ENCODE assay signal across 8 cellular contexts in the genomic region with DNA sequence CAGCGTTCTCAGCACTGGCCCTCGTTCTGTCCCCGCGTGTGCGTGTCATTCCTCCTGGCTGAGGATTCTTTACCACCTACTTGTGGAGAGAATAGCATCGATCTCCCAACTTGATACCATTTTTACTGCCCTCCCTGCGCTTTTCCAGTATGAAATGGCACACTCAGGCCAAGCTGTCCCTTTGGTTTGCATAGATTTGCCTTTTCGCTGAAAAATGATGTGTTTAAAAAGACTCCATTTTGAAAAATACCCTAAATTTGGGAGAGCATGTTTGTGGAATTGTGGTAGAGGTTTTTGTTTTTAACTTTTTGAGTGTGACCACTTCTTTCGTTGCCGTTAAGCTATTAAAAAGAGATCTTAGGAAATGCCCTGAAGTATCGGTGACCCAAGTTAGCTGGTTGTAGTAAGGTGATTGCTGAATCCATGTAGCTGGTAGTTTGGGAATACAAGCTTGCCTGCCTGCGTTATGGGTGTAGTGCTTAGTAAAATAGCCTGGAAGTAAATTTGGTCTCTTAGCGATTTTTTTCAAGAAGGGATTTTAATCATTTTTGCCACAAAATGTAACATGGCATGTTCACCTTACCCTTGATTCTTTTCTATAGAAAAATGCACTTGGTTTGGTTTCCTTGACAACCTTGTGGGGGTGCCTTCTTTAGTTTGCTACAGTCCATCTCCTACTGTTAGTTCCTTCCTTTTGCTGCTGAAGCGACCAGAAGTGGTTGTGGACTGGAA. TPM values are rescaled to one million over a fixed set of nuclear protein-coding genes. Genes with fewer than 3 reads are reported as not detected.
DNase-seq lines count a peak whose midpoint lies in the region; ATAC-seq and TF ChIP-seq lines count a peak whose summit lies in the region.

No MANE protein-coding gene starts in this region.

- peak overlapping the region; percentile 90 for H3K27ac Mint-ChIP-seq in activated T-cell treated with anti-CD3 and anti-CD28 coated beads, Interleukin-2, amount 50 U/mL, for 24 hours

- H3K79me1 ChIP-seq in mesendoderm (ENCODE audit: low read length), result peaks cover 11% of the 10 kb centered on the region

- H2BK120ac ChIP-seq in mesendoderm (ENCODE audit: low read depth, low read length), result no peak overlapping the region

- peaks cover 4 to 8% of the 10 kb centered on the region in 2 donors for H3K4me1 ChIP-seq in breast epithelium
- H3K4me1 ChIP-seq in mesendoderm (ENCODE audit: control insufficient read depth, low read depth, low read length), result peaks cover 6% of the 10 kb centered on the region

- H3K23ac ChIP-seq in mesendoderm (ENCODE audit: low read length), result peak overlapping the region; percentile 11

- peak overlapping the region; percentile 94 for H3K56ac ChIP-seq in mesendoderm (ENCODE audit: low read length)

- no peaks in the 10 kb centered on the region for H3K9me3 Mint-ChIP-seq in activated T-cell treated with anti-CD3 and anti-CD28 coated beads, Interleukin-2, amount 50 U/mL, for 24 hours

- H3K36me3 ChIP-seq in breast epithelium (no peaks in the 10 kb centered on the region), mesendoderm (ENCODE audit: control insufficient read depth, insufficient read depth, low read length) (no peaks in the 10 kb centered on the region)

- no peaks in the 10 kb centered on the region for H3K27me3 Mint-ChIP-seq in activated T-cell treated with anti-CD3 and anti-CD28 coated beads, Interleukin-2, amount 50 U/mL, for 24 hours

- intact Hi-C loops in breast epithelium (cut with DNase I; ENCODE audit: low total_unique reads), result no loop called here

- H3K79me2 ChIP-seq in mesendoderm (ENCODE audit: control insufficient read depth, insufficient read depth, low read length), result peaks cover 17% of the 10 kb centered on the region

- no peaks in the 10 kb centered on the region for H3K9me3 ChIP-seq in breast epithelium

- no peaks in the 10 kb centered on the region for H3K27me3 ChIP-seq in breast epithelium
- no peaks in the 10 kb centered on the region for H3K27me3 ChIP-seq in mesendoderm (ENCODE audit: insufficient read depth, low read length, poor library complexity)

- H2BK5ac ChIP-seq in mesendoderm (ENCODE audit: low read length), result no peak overlapping the region

- peak overlapping the region; percentile 94 to 98 for H3K27ac ChIP-seq in breast epithelium
- H3K27ac ChIP-seq in mesendoderm (ENCODE audit: low read depth, low read length), result no peak overlapping the region

- ATAC-seq in HG03432 (IDR thresholded peaks at IDR 0.05; ENCODE audit: unreplicated experiment) (no peak), HG02588 (IDR thresholded peaks at IDR 0.05; ENCODE audit: unreplicated experiment) (no peak)

- no CpG with 5 or more reads among the region's 14 CpGs for WGBS in mesendoderm (ENCODE audit: extremely low coverage, insufficient coverage, low lambda C conversion rate)

- H3K4me3 ChIP-seq in NB4 (ENCODE audit: low read depth, low read length), result peak overlapping the region; percentile 85
- H3K4me3 ChIP-seq in breast epithelium, result peak overlapping the region; percentile 93 to 99 (median 97)
- peak overlapping the region; percentile 42 for H3K4me3 ChIP-seq in mesendoderm (ENCODE audit: low read length)

- no peak overlapping the region for H4K5ac ChIP-seq in mesendoderm (ENCODE audit: low read length)

- H3K4me1 Mint-ChIP-seq in activated T-cell treated with anti-CD3 and anti-CD28 coated beads, Interleukin-2, amount 50 U/mL, for 24 hours (ENCODE audit: low read depth), result peaks cover 25% of the 10 kb centered on the region

- peaks cover 18% of the 10 kb centered on the region for H3K36me3 Mint-ChIP-seq in activated T-cell treated with anti-CD3 and anti-CD28 coated beads, Interleukin-2, amount 50 U/mL, for 24 hours (ENCODE audit: low read depth)

- H2BK15ac ChIP-seq in mesendoderm (replicated peaks; ENCODE audit: low read depth), result no peak overlapping the region

- TF ChIP-seq CTCF in NB4 (IDR thresholded peaks at IDR 0.05; ENCODE audit: low read depth, low read length), result no peak
- TF ChIP-seq CTCF in breast epithelium (IDR thresholded peaks at IDR 0.05), result no peak

- DNase-seq in activated T-cell treated with anti-CD3 and anti-CD28 coated beads, Interleukin-2, amount 50 U/mL, for 24 hours, result no peak
- no peak for DNase-seq in activated T-cell treated with anti-CD3 and anti-CD28 coated beads, Interleukin-2, amount 50 U/mL, for 1 hour
- DNase-seq in NB4 (ENCODE audit: low read depth) (peak; percentile 44), breast epithelium (ENCODE audit: low spot score in 2 of 2) (no peak), mesendoderm (peak; percentile 38)
- no peak for DNase-seq in activated CD4-positive, CD25-positive, alpha-beta regulatory T cell treated with anti-CD3 and anti-CD28 coated beads, Interleukin-2, amount 50 U/mL, for 72 hours

- H2AK5ac ChIP-seq in mesendoderm (ENCODE audit: low read length), result no peak overlapping the region

- peak overlapping the region; percentile 90 for H3K4me3 Mint-ChIP-seq in activated T-cell treated with anti-CD3 and anti-CD28 coated beads, Interleukin-2, amount 50 U/mL, for 24 hours

- peak overlapping the region; percentile 73 for H3K9ac ChIP-seq in mesendoderm (ENCODE audit: low read length)

- no peak for TF ChIP-seq POLR2A in NB4 (IDR thresholded peaks at IDR 0.05; ENCODE audit: extremely low read depth, insufficient read length)
- TF ChIP-seq POLR2A in breast epithelium (IDR thresholded peaks at IDR 0.05), result no peak

- H3K4ac ChIP-seq in mesendoderm (ENCODE audit: low read depth, low read length), result no peak overlapping the region

- H3K4me2 ChIP-seq in mesendoderm (ENCODE audit: low read length), result peak overlapping the region; percentile 77

- no peak overlapping the region for H3K18ac ChIP-seq in mesendoderm (ENCODE audit: low read length)

- no peak overlapping the region for H4K8ac ChIP-seq in mesendoderm (ENCODE audit: low read depth, low read length)

RNA-seq across cellular contexts. Expression of gene ACTR3B, which starts 1.0 kb away (rescaled TPM):
- total RNA-seq in breast epithelium, result 10 to 100 TPM in 2 of 3 donors, 1 to 10 TPM in 1; 9.1 to 10.2 (median 10.1) TPM
- polyA plus RNA-seq in mesendoderm (2013, experiment 1 of 2), result 16.4 TPM
- polyA plus RNA-seq in mesendoderm (2013, experiment 2 of 2), result 16.9 TPM

Comparison
In these comparisons a context has a peak if more than half of its experiments do, and no peak if none do; other contexts are left out.
1. DNase-seq: peak in NB4 (single experiment) and mesendoderm (single experiment); none in activated T-cell treated with anti-CD3 and anti-CD28 coated beads, Interleukin-2, amount 50 U/mL, for 24 hours (single experiment), activated T-cell treated with anti-CD3 and anti-CD28 coated beads, Interleukin-2, amount 50 U/mL, for 1 hour (single experiment), breast epithelium (0 of 2) and activated CD4-positive, CD25-positive, alpha-beta regulatory T cell treated with anti-CD3 and anti-CD28 coated beads, Interleukin-2, amount 50 U/mL, for 72 hours (single experiment).
2. H3K4me3 ChIP-seq: peak in every context shown above with its lines; median percentile 97 in breast epithelium; 85 in NB4; 42 in mesendoderm.